34 cellular contexts compared by ENCODE assay signal in the genomic region with DNA sequence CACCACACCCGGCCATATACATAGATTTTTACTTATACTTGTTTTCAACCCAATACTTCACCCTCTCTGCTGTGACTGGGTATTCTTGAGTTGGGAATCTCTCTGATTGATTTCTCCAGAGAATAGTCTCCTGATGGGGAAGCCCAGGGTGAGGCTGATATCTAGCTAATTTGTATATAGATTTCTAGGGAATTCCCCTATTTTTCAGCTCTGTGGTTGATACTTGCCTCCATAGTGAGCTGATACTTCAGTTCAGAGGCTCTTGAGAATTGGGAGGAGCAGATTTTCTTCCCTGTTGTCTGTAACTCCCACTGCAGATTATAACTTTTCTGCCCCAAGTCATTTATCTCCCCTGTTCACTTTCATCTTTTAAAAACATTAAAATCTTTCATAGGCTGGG. TPM values are rescaled to one million over a fixed set of nuclear protein-coding genes. Genes with fewer than 3 reads are reported as not detected.
"Had no signal": no experiment of that assay in that cellular context is flagged by ENCODE, and none has a peak within 500 bp of the region (broad histone marks: within the 10 kb centered on the region; RNA-seq: fewer than 3 reads in every experiment).

No MANE protein-coding gene starts in this region.

- H3K4me1 ChIP-seq: esophagus muscularis mucosa, foreskin keratinocyte, sigmoid colon, stomach, testis, tibial artery had no signal

- H3K36me3 ChIP-seq: ovary had no signal

- H3K27ac ChIP-seq: coronary artery, esophagus muscularis mucosa, foreskin keratinocyte, heart right ventricle, left lung, ovary, psoas muscle, sigmoid colon, stomach, testis, tibial artery had no signal

- H3K27me3 ChIP-seq: esophagus muscularis mucosa, foreskin keratinocyte, heart right ventricle, left lung, ovary, sigmoid colon, stomach, testis, tibial artery had no signal

- DNase-seq: dermis blood vessel endothelial cell; effector memory CD4-positive, alpha-beta T cell; foreskin keratinocyte; glutamatergic neuron; heart right ventricle; hippocampal formation; left cardiac atrium; left lung; mesendoderm; midbrain; naive thymus-derived CD8-positive, alpha-beta T cell; nephron progenitor cell; nucleus accumbens; ovary; posterior cingulate gyrus; psoas muscle; right cardiac atrium; sigmoid colon; stimulated activated CD4-positive, alpha-beta T cell treated with anti-CD3 and anti-CD28 coated beads, Interleukin-2, amount 100 ng/mL, for 24 hours; stimulated activated CD4-positive, alpha-beta T cell treated with anti-CD3 and anti-CD28 coated beads, Interleukin-4, amount 100 ng/mL, for 24 hours; stomach; testis; tibial artery had no signal

- H3K4me3 Mint-ChIP-seq: naive thymus-derived CD8-positive, alpha-beta T cell; nephron progenitor cell; stimulated activated effector memory CD8-positive, alpha-beta T cell treated with anti-CD3 and anti-CD28 coated beads, Interleukin-12 subunit alpha, Interleukin-12 subunit beta, amount 100 ng/mL, for 72 hours; type B pancreatic cell had no signal

- ATAC-seq: foreskin keratinocyte; heart right ventricle; left cardiac atrium; left lung; naive thymus-derived CD8-positive, alpha-beta T cell; psoas muscle; right cardiac atrium; stimulated activated effector memory CD8-positive, alpha-beta T cell treated with anti-CD3 and anti-CD28 coated beads, Interleukin-12 subunit alpha, Interleukin-12 subunit beta, amount 100 ng/mL, for 72 hours had no signal

- H3K9me3 Mint-ChIP-seq: type B pancreatic cell had no signal

- H3K4me1 Mint-ChIP-seq: nephron progenitor cell; stimulated activated effector memory CD8-positive, alpha-beta T cell treated with anti-CD3 and anti-CD28 coated beads, Interleukin-12 subunit alpha, Interleukin-12 subunit beta, amount 100 ng/mL, for 72 hours had no signal

- H3K27ac Mint-ChIP-seq: naive thymus-derived CD8-positive, alpha-beta T cell; nephron progenitor cell; stimulated activated effector memory CD8-positive, alpha-beta T cell treated with anti-CD3 and anti-CD28 coated beads, Interleukin-12 subunit alpha, Interleukin-12 subunit beta, amount 100 ng/mL, for 72 hours; type B pancreatic cell had no signal

- H3K27me3 Mint-ChIP-seq: naive thymus-derived CD8-positive, alpha-beta T cell; type B pancreatic cell had no signal

- H3K4me3 ChIP-seq: coronary artery, esophagus muscularis mucosa, heart right ventricle, left lung, ovary, psoas muscle, sigmoid colon, stomach, testis, tibial artery had no signal

- H3K9me3 ChIP-seq: esophagus muscularis mucosa, ovary, psoas muscle, sigmoid colon, testis, tibial artery had no signal

RNA-seq across cellular contexts. Expression of a gene that starts 52.4 kb away (rescaled TPM):
- total RNA-seq: dermis blood vessel endothelial cell, endothelial cell of umbilical vein, epithelial cell of proximal tubule, fibroblast of lung, kidney epithelial cell, lung microvascular endothelial cell, renal cortical epithelial cell, skeletal muscle tissue had no signal
